ENCODE assay signal across 1 cellular context in the genomic region with DNA sequence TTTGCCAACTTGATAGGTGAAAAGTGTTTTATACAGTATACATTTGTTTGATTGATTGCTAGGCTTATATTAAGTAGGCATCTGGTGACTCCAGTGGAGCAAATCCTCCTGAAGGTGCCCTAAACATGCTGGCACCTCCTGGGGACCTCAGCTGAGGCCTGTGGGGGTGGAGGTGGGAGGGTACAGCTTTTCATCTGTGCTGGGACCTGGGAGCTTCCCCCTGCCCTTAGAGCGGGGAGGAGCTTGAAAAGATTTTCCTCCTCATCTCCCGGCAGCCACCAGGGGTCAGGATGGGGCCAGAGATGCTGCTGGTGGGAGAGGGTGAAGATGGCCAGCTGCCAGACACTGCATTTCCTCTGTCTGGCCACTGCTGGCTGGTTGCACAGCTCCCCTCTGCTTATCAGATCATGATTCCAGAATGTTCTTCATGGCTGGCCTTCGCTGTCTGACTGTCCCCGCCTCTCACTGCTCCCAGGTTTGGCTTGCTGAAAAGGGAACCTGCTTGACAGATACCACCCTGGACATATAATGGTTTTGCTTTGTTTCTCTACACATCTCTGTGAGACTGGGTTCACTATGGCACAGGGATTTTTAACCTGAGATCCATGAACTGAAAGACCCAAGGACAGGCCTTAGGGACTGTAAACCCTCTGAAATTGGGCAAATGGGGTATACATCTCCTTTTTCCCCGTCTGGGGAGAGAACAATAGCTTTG.
TF ChIP-seq lines count a peak whose summit lies in the region.

No MANE protein-coding gene starts in this region.

TF ChIP-seq in GM23338, 12 proteins besides CTCF, POLR2A, EP300 and RAD21:
- TF ChIP-seq POLR2AphosphoS5 (IDR thresholded peaks at IDR 0.05; ENCODE audit: low read depth) (no peak), EZH2phosphoT487 (IDR thresholded peaks at IDR 0.05; ENCODE audit: unreplicated experiment) (no peak), EZH2 (IDR thresholded peaks at IDR 0.05; ENCODE audit: low read depth, unreplicated experiment) (no peak), STAT1 (IDR thresholded peaks at IDR 0.05; ENCODE audit: unreplicated experiment) (no peak), ZNF331 (CRISPR knock-in tag; IDR thresholded peaks at IDR 0.05; ENCODE audit: low read depth) (no peak), ZNF114 (CRISPR knock-in tag; IDR thresholded peaks at IDR 0.05) (no peak), JUNB (IDR thresholded peaks at IDR 0.05; ENCODE audit: unreplicated experiment) (no peak), NANOG (IDR thresholded peaks at IDR 0.05; ENCODE audit: borderline replicate concordance) (no peak), CREB1 (CRISPR knock-in tag; IDR thresholded peaks at IDR 0.05; ENCODE audit: low read depth) (no peak)
- TF ChIP-seq, protein P1, sequence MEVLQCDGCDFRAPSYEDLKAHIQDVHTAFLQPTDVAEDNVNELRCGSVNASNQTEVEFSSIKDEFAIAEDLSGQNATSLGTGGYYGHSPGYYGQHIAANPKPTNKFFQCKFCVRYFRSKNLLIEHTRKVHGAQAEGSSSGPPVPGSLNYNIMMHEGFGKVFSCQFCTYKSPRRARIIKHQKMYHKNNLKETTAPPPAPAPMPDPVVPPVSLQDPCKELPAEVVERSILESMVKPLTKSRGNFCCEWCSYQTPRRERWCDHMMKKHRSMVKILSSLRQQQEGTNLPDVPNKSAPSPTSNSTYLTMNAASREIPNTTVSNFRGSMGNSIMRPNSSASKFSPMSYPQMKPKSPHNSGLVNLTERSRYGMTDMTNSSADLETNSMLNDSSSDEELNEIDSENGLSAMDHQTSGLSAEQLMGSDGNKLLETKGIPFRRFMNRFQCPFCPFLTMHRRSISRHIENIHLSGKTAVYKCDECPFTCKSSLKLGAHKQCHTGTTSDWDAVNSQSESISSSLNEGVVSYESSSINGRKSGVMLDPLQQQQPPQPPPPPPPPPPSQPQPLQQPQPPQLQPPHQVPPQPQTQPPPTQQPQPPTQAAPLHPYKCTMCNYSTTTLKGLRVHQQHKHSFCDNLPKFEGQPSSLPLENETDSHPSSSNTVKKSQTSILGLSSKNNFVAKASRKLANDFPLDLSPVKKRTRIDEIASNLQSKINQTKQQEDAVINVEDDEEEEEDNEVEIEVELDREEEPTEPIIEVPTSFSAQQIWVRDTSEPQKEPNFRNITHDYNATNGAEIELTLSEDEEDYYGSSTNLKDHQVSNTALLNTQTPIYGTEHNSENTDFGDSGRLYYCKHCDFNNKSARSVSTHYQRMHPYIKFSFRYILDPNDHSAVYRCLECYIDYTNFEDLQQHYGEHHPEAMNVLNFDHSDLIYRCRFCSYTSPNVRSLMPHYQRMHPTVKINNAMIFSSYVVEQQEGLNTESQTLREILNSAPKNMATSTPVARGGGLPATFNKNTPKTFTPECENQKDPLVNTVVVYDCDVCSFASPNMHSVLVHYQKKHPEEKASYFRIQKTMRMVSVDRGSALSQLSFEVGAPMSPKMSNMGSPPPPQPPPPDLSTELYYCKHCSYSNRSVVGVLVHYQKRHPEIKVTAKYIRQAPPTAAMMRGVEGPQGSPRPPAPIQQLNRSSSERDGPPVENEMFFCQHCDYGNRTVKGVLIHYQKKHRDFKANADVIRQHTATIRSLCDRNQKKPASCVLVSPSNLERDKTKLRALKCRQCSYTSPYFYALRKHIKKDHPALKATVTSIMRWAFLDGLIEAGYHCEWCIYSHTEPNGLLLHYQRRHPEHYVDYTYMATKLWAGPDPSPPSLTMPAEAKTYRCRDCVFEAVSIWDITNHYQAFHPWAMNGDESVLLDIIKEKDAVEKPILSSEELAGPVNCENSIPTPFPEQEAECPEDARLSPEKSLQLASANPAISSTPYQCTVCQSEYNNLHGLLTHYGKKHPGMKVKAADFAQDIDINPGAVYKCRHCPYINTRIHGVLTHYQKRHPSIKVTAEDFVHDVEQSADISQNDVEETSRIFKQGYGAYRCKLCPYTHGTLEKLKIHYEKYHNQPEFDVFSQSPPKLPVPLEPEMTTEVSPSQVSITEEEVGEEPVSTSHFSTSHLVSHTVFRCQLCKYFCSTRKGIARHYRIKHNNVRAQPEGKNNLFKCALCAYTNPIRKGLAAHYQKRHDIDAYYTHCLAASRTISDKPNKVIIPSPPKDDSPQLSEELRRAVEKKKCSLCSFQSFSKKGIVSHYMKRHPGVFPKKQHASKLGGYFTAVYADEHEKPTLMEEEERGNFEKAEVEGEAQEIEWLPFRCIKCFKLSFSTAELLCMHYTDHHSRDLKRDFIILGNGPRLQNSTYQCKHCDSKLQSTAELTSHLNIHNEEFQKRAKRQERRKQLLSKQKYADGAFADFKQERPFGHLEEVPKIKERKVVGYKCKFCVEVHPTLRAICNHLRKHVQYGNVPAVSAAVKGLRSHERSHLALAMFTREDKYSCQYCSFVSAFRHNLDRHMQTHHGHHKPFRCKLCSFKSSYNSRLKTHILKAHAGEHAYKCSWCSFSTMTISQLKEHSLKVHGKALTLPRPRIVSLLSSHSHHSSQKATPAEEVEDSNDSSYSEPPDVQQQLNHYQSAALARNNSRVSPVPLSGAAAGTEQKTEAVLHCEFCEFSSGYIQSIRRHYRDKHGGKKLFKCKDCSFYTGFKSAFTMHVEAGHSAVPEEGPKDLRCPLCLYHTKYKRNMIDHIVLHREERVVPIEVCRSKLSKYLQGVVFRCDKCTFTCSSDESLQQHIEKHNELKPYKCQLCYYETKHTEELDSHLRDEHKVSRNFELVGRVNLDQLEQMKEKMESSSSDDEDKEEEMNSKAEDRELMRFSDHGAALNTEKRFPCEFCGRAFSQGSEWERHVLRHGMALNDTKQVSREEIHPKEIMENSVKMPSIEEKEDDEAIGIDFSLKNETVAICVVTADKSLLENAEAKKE (CRISPR knock-in tag; IDR thresholded peaks at IDR 0.05): no peak
- TF ChIP-seq, protein P2, sequence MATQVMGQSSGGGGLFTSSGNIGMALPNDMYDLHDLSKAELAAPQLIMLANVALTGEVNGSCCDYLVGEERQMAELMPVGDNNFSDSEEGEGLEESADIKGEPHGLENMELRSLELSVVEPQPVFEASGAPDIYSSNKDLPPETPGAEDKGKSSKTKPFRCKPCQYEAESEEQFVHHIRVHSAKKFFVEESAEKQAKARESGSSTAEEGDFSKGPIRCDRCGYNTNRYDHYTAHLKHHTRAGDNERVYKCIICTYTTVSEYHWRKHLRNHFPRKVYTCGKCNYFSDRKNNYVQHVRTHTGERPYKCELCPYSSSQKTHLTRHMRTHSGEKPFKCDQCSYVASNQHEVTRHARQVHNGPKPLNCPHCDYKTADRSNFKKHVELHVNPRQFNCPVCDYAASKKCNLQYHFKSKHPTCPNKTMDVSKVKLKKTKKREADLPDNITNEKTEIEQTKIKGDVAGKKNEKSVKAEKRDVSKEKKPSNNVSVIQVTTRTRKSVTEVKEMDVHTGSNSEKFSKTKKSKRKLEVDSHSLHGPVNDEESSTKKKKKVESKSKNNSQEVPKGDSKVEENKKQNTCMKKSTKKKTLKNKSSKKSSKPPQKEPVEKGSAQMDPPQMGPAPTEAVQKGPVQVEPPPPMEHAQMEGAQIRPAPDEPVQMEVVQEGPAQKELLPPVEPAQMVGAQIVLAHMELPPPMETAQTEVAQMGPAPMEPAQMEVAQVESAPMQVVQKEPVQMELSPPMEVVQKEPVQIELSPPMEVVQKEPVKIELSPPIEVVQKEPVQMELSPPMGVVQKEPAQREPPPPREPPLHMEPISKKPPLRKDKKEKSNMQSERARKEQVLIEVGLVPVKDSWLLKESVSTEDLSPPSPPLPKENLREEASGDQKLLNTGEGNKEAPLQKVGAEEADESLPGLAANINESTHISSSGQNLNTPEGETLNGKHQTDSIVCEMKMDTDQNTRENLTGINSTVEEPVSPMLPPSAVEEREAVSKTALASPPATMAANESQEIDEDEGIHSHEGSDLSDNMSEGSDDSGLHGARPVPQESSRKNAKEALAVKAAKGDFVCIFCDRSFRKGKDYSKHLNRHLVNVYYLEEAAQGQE (IDR thresholded peaks at IDR 0.05; ENCODE audit: unreplicated experiment): no peak
- TF ChIP-seq, protein P3, sequence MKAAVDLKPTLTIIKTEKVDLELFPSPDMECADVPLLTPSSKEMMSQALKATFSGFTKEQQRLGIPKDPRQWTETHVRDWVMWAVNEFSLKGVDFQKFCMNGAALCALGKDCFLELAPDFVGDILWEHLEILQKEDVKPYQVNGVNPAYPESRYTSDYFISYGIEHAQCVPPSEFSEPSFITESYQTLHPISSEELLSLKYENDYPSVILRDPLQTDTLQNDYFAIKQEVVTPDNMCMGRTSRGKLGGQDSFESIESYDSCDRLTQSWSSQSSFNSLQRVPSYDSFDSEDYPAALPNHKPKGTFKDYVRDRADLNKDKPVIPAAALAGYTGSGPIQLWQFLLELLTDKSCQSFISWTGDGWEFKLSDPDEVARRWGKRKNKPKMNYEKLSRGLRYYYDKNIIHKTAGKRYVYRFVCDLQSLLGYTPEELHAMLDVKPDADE (IDR thresholded peaks at IDR 0.05): no peak
